Comparison of ENCODE assay signal across 8 cellular contexts in the genomic region with DNA sequence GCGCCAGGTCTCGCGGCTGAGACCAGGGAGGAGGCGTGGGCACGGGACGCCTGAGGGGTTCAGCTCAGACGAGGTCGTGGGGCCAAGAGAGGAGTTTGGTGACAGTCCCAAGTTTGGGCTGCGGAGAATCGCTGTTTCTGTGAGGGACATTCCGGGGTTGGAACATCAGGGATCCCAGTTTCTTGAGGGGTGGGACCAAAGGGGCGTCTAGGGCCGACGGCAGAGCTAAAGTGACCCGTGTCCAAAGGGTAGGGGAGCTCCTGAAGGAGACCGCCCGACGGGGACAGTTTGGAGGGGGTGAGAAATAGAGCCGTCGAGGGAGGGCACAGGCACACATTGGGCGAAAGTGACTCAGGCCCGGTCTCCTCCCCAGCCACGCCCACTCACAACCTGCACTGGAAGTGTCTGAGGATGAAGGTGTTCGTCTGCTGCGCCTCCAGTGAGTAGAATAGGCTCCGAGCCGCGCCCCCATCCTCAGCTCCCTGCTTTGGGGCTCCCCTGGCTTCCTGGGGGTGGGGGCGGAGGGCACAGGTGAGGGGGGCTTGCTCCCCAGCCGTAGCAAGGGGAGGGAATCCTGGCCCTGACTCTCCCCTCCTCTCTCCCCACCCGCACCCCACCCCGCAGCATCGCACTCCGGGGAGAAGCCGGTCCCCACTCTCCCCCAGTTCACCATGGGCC. TPM values are rescaled to one million over a fixed set of nuclear protein-coding genes. Genes with fewer than 3 reads are reported as not detected.
DNase-seq lines count a peak whose midpoint lies in the region; ATAC-seq and TF ChIP-seq lines count a peak whose summit lies in the region.

No MANE protein-coding gene starts in this region.

- peaks cover 2% of the 10 kb centered on the region for H4K20me1 ChIP-seq in hepatocyte (ENCODE audit: insufficient read depth, poor library complexity, severe bottlenecking)

- no peak for TF ChIP-seq CTCF in hepatocyte (IDR thresholded peaks at IDR 0.05; ENCODE audit: poor library complexity)

- H3K4me3 ChIP-seq in hepatocyte (peak overlapping the region; percentile 77), skeletal muscle tissue (ENCODE audit: low read length in 3 of 3) (peak overlapping the region; percentile 85 to 91 (median 87))

- H3K9me3 Mint-ChIP-seq in activated naive CD8-positive, alpha-beta T cell (ENCODE audit: low read depth), result no peaks in the 10 kb centered on the region

- H3K27me3 ChIP-seq in hepatocyte (peaks cover 33% of the 10 kb centered on the region), skeletal muscle tissue (ENCODE audit: control insufficient read depth in 3 of 3, insufficient read depth in 3 of 3, low read length in 3 of 3) (peaks cover 37 to 40% (median 39%) of the 10 kb centered on the region in 3 donors)

- H3K9me2 ChIP-seq in hepatocyte (replicated peaks; ENCODE audit: insufficient read depth), result no peaks in the 10 kb centered on the region

- H3K4me3 Mint-ChIP-seq in activated naive CD8-positive, alpha-beta T cell, result peak overlapping the region; percentile 96

- H2AFZ ChIP-seq in hepatocyte, result peak overlapping the region; percentile 87

- H3K27ac Mint-ChIP-seq in activated naive CD8-positive, alpha-beta T cell, result peak overlapping the region; percentile 93

- H3K36me3 Mint-ChIP-seq in activated naive CD8-positive, alpha-beta T cell, result no peaks in the 10 kb centered on the region

- H3K4me1 Mint-ChIP-seq in activated naive CD8-positive, alpha-beta T cell (ENCODE audit: low read depth), result peaks cover 38% of the 10 kb centered on the region

- peak overlapping the region; percentile 51 to 83 (median 80) for H3K9ac ChIP-seq in skeletal muscle tissue (ENCODE audit: low read depth in 1 of 3, low read length in 3 of 3)

- no peaks in the 10 kb centered on the region for H3K36me3 ChIP-seq in hepatocyte (replicated peaks; ENCODE audit: insufficient read depth, low read depth)
- H3K36me3 ChIP-seq in skeletal muscle tissue (ENCODE audit: control insufficient read depth in 3 of 3, insufficient read depth in 3 of 3, low read length in 3 of 3), result peaks cover 0 to 2% (median 0%) of the 10 kb centered on the region in 3 donors

- H3K27me3 Mint-ChIP-seq in activated naive CD8-positive, alpha-beta T cell, result peaks cover 17% of the 10 kb centered on the region

- H3K27ac ChIP-seq in hepatocyte (peak overlapping the region; percentile 89), skeletal muscle tissue (ENCODE audit: low read depth, low read length) (peak overlapping the region; percentile 83)

- H3K4me1 ChIP-seq in hepatocyte (ENCODE audit: insufficient read depth) (peaks cover 32% of the 10 kb centered on the region), skeletal muscle tissue (ENCODE audit: control insufficient read depth in 3 of 3, insufficient read depth in 3 of 3, low read length in 3 of 3) (peaks cover 30 to 42% (median 41%) of the 10 kb centered on the region in 3 donors)

- peak overlapping the region; percentile 94 for H3K4me2 ChIP-seq in hepatocyte

- WGBS in hepatocyte (ENCODE audit: low lambda C conversion rate, missing lambda C conversion rate), result 10% methylated on average over 21 of the region's 35 CpGs

- H3K9me3 ChIP-seq in hepatocyte (ENCODE audit: low read depth) (no peaks in the 10 kb centered on the region), skeletal muscle tissue (ENCODE audit: control insufficient read depth in 3 of 3, low read length in 3 of 3) (no peaks in the 10 kb centered on the region)

- no peak for ATAC-seq in HG03432 (IDR thresholded peaks at IDR 0.05; ENCODE audit: unreplicated experiment)
- no peak for ATAC-seq in HG02678 (IDR thresholded peaks at IDR 0.05; ENCODE audit: unreplicated experiment)

- DNase-seq in NK-92 treated with Interleukin-12 subunit alpha and Interleukin-12 subunit beta, amount 100 ng/mL, for 24 hours (lab: John Stamatoyannopoulos, UW), result peak; percentile 65
- DNase-seq in NK-92 (lab: John Stamatoyannopoulos, UW; ENCODE audit: unreplicated experiment) (no peak), SW480 (ENCODE audit: low spot score) (peak; percentile 77), hepatocyte (ENCODE audit: low spot score) (peak; percentile 83)

- no peaks in the 10 kb centered on the region for H3K79me2 ChIP-seq in hepatocyte

RNA-seq across cellular contexts. Expression of a gene that starts 7.0 kb away (rescaled TPM):
- 4.0 and 5.5 TPM in 2 replicates for total RNA-seq in hepatocyte
- polyA plus RNA-seq in hepatocyte, result 10.3 and 13.1 TPM in 2 replicates
- total RNA-seq in skeletal muscle tissue, result 0.52 TPM

RNA-seq across cellular contexts. Expression of a gene that starts 22.1 kb away (rescaled TPM):
- total RNA-seq in hepatocyte (20.5 and 21.3 TPM in 2 replicates), skeletal muscle tissue (3.7 TPM)
- 16.3 and 18.1 TPM in 2 replicates for polyA plus RNA-seq in hepatocyte

RNA-seq across cellular contexts. Expression of a gene that starts 34.5 kb away (rescaled TPM):
- 44.8 and 55.7 TPM in 2 replicates for total RNA-seq in hepatocyte
- 108 and 117 TPM in 2 replicates for polyA plus RNA-seq in hepatocyte
- total RNA-seq in skeletal muscle tissue, result 33.9 TPM

RNA-seq across cellular contexts. Expression of a gene that starts 42.0 kb away (rescaled TPM):
- total RNA-seq in hepatocyte (78.7 and 94.8 TPM in 2 replicates), skeletal muscle tissue (13.0 TPM)
- polyA plus RNA-seq in hepatocyte, result 137 and 172 TPM in 2 replicates

RNA-seq across cellular contexts. Expression of a gene that starts 50.0 kb away (rescaled TPM):
- total RNA-seq in hepatocyte (75.3 and 88.6 TPM in 2 replicates), skeletal muscle tissue (19.8 TPM)
- polyA plus RNA-seq in hepatocyte, result 111 and 115 TPM in 2 replicates
